In the genomic region with DNA sequence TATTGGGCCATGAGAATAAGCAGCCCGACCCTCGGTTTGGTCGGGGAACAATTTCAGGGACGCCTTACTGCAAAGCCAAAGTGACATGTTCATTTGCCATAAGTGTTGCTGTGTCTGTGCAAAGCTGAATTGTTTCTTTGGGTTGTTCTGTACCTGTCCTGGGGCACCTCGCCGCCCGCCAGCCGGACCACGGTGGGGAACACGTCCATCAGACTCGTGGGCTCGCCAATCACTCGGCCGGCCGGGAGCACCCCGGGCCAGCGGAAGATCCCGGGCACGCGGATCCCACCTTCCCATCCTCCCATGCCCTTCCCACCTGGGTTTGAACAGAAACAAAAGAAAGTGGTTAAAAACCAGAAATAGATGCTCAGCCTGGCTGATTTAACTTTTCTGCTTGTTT, we compare ENCODE assay signal across 1 cellular context. TPM values are rescaled to one million over a fixed set of nuclear protein-coding genes. Genes with fewer than 3 reads are reported as not detected.
"Had no signal": no experiment of that assay in that cellular context is flagged by ENCODE, and none has a peak within 500 bp of the region (broad histone marks: within the 10 kb centered on the region; RNA-seq: fewer than 3 reads in every experiment).

No MANE protein-coding gene starts in this region.

RNA-seq across cellular contexts. Expression of a gene that starts 8.8 kb away (rescaled TPM):
- total RNA-seq: OCI-LY7 had no signal
